ENCODE assay signal across 20 cellular contexts in genomic region chr19:29191005-29191404, GRCh38.
"Had no signal": no experiment of that assay in that cellular context is flagged by ENCODE, and none has a peak within 500 bp of the region (broad histone marks: within the 10 kb centered on the region; RNA-seq: fewer than 3 reads in every experiment).

No MANE protein-coding gene starts in this region.

- ATAC-seq: activated CD4-positive, CD25-positive, alpha-beta regulatory T cell treated with anti-CD3 and anti-CD28 coated beads, Interleukin-2, amount 50 U/mL, for 24 hours; activated CD8-positive, alpha-beta memory T cell treated with anti-CD3 and anti-CD28 coated beads, Interleukin-2, amount 10 ng/mL, durations not matched to agents 7 days and 5 days; PC-3 had no signal

- DNase-seq: activated CD4-positive, alpha-beta T cell treated with anti-CD3 and anti-CD28 coated beads for 48 hours; activated CD4-positive, alpha-beta T cell treated with anti-CD3 and anti-CD28 coated beads, Interleukin-2, amount 50 U/mL, for 48 hours; activated CD8-positive, alpha-beta memory T cell treated with anti-CD3 and anti-CD28 coated beads, Interleukin-2, amount 10 ng/mL, durations not matched to agents 7 days and 5 days; activated effector memory CD4-positive, alpha-beta T cell treated with Interleukin-2 at 50 U/mL for 16 hours; activated naive CD4-positive, alpha-beta T cell; activated T-cell treated with anti-CD3 and anti-CD28 coated beads, Interleukin-2, amount 50 U/mL, for 24 hours; aorta; central memory CD4-positive, alpha-beta T cell; Kasumi-1; KBM-7; NCI-H1092; NCI-H1436; NCI-H1694 treated with DMSO at 0.1 percent for 48 hours; NCI-H2081; NCI-H2227 treated with DMSO at 0.1 percent for 48 hours; NCI-H510A; NCI-H526 treated with DMSO at 0.1 percent for 48 hours; PC-3; SHP77 treated with DMSO at 0.1 percent for 48 hours had no signal
